In genomic region chrX:70262952-70263567, GRCh38 we compare ENCODE assay signal across 9 cellular contexts. TPM values are rescaled to one million over a fixed set of nuclear protein-coding genes. Genes with fewer than 3 reads are reported as not detected.
DNase-seq lines count a peak whose midpoint lies in the region; ATAC-seq, FAIRE-seq and TF ChIP-seq lines count a peak whose summit lies in the region.
"Had no signal": no experiment of that assay in that cellular context is flagged by ENCODE, and none has a peak within 500 bp of the region (broad histone marks: within the 10 kb centered on the region; RNA-seq: fewer than 3 reads in every experiment).

No MANE protein-coding gene starts in this region.

- H3K27me3 ChIP-seq in BE2C: no peaks in the 10 kb centered on the region
- no peaks in the 10 kb centered on the region; the same call in 1 of the 2 replicates for H3K27me3 ChIP-seq in SK-N-SH (ENCODE audit: insufficient read depth)
- H3K27me3 ChIP-seq in H1 (replicated peaks in 1 of 4; ENCODE audit: control insufficient read depth in 3 of 4, extremely low read depth in 1 of 4, insufficient read depth in 3 of 4, low read length in 3 of 4): no peaks in the 10 kb centered on the region

- H3K4me1 ChIP-seq in BE2C (no peaks in the 10 kb centered on the region), SK-N-SH (ENCODE audit: control insufficient read depth in 1 of 2, insufficient read depth in 2 of 2, low read depth in 1 of 2, low read length in 1 of 2) (no peaks in the 10 kb centered on the region), H1 (replicated peaks in 1 of 4; ENCODE audit: control insufficient read depth in 3 of 4, insufficient read depth in 4 of 4, low read length in 3 of 4) (peaks cover 0 to 2% (median 0%) of the 10 kb centered on the region in 4 experiments; a peak in 1 of 7 replicates)

- no peak overlapping the region for H2BK120ac ChIP-seq in H1 (replicated peaks; ENCODE audit: low read depth, low read length)

- POLR2A ChIA-PET in SK-N-SH (lab: Yijun Ruan, JAX) (no interaction called here), H1 (lab: Charles Lee; ENCODE audit: partially characterized antibody) (interaction anchor here (1.5 kb wide), 1 partner anchor 27 kb away, joined by 3 read pairs; the partner anchor contains the start of genes KIF4A and PDZD11)

- H3K79me2 ChIP-seq in SK-N-SH (ENCODE audit: insufficient read depth): no peaks in the 10 kb centered on the region
- no peaks in the 10 kb centered on the region for H3K79me2 ChIP-seq in H1 (ENCODE audit: control insufficient read depth in 1 of 2, insufficient read depth in 2 of 2, low read length in 2 of 2)

- H2AK5ac ChIP-seq in H1 (ENCODE audit: low read depth, low read length): no peak overlapping the region

- WGBS in SK-N-SH (ENCODE audit: low lambda C conversion rate): 11% methylated on average over 7 of the region's 7 CpGs
- 7% methylated on average over 6 of the region's 7 CpGs; no CpG with 5 or more reads in 1 of the 2 experiments for WGBS in H1 (ENCODE audit: extremely low coverage in 1 of 2, insufficient coverage in 1 of 2, insufficient read length in 1 of 2, insufficient replicate concordance in 2 of 2, low coverage in 1 of 2, low lambda C conversion rate in 2 of 2, missing lambda C conversion rate in 1 of 2), 2 experiments

- H3K14ac ChIP-seq in H1 (ENCODE audit: insufficient read length): no peak overlapping the region

- H3K56ac ChIP-seq in H1 (replicated peaks; ENCODE audit: insufficient read length, low read depth, low read length): no peak overlapping the region

- no peaks in the 10 kb centered on the region for H3K4me1 Mint-ChIP-seq in nephron progenitor cell

- H3K36me3 Mint-ChIP-seq in nephron progenitor cell (ENCODE audit: low read depth): no peaks in the 10 kb centered on the region

- no peak overlapping the region for H3K18ac ChIP-seq in H1 (ENCODE audit: extremely low read depth, low read length)

- CTCF ChIA-PET in SK-N-SH (lab: Yijun Ruan, JAX) (no interaction called here), H1 (lab: Charles Lee; ENCODE audit: partially characterized antibody) (interaction anchor here (1.2 to 2.2 kb wide), 5 partner anchors 10 to 68 kb away, joined by 3 to 9 read pairs (median 4); no protein-coding TSS in a partner anchor)

- H3K9ac ChIP-seq in SK-N-SH (no peak overlapping the region), H1 (replicated peaks in 1 of 4; ENCODE audit: extremely low read depth in 1 of 4, low read depth in 3 of 4, low read length in 3 of 4) (no peak overlapping the region)

- H3F3A ChIP-seq in SK-N-SH (replicated peaks; ENCODE audit: insufficient read depth): no peaks in the 10 kb centered on the region

- H3K4me3 Mint-ChIP-seq in nephron progenitor cell: no peak overlapping the region

- H3K27ac ChIP-seq in SK-N-SH (ENCODE audit: low read depth in 2 of 2, low read length in 1 of 2): no peak overlapping the region
- H3K27ac ChIP-seq in H1 (ENCODE audit: low read depth, low read length): no peak overlapping the region

- H3K23me2 ChIP-seq in H1 (ENCODE audit: low read depth, low read length): no peaks in the 10 kb centered on the region

- H2BK12ac ChIP-seq in H1 (ENCODE audit: low read depth, low read length): no peak overlapping the region

- H3K27me3 Mint-ChIP-seq in nephron progenitor cell (ENCODE audit: low read depth, poor library complexity): peaks cover 13% of the 10 kb centered on the region

- H2BK15ac ChIP-seq in H1 (ENCODE audit: low read length): no peak overlapping the region

- no peaks in the 10 kb centered on the region for H3K36me3 ChIP-seq in BE2C
- no peaks in the 10 kb centered on the region for H3K36me3 ChIP-seq in SK-N-SH (replicated peaks in 1 of 2; ENCODE audit: control insufficient read depth in 1 of 2, insufficient read depth in 2 of 2, low read length in 1 of 2)
- H3K36me3 ChIP-seq in H1 (ENCODE audit: control insufficient read depth in 2 of 4, insufficient read depth in 4 of 4, low read length in 3 of 4): no peaks in the 10 kb centered on the region

- no peak overlapping the region for H4K8ac ChIP-seq in H1 (ENCODE audit: extremely low read depth, insufficient read depth, low read length)

- peak; percentile 84 for FAIRE-seq in H1 (lab: Jason Lieb, UNC)

- no peak overlapping the region for H4K91ac ChIP-seq in H1 (replicated peaks; ENCODE audit: insufficient read length, low read length)

- no peak overlapping the region for H3K23ac ChIP-seq in H1 (ENCODE audit: insufficient read length)

- no peak overlapping the region for H2BK20ac ChIP-seq in H1 (ENCODE audit: low read length)

- H3K9me3 Mint-ChIP-seq in nephron progenitor cell: peaks cover 49% of the 10 kb centered on the region

- ATAC-seq in GM18870 (IDR thresholded peaks at IDR 0.05; ENCODE audit: unreplicated experiment): peak; percentile 57
- no peak for ATAC-seq in HG02763 (IDR thresholded peaks at IDR 0.05; ENCODE audit: unreplicated experiment)

- no peaks in the 10 kb centered on the region for H4K20me1 ChIP-seq in SK-N-SH (ENCODE audit: insufficient read depth)
- H4K20me1 ChIP-seq in H1 (replicated peaks in 1 of 2; ENCODE audit: control insufficient read depth in 1 of 2, insufficient read depth in 2 of 2, low read length in 2 of 2): no peaks in the 10 kb centered on the region

- TF ChIP-seq POLR2A in H1 (IDR thresholded peaks at IDR 0.05; ENCODE audit: control extremely low read depth in 1 of 2, low read depth in 2 of 2, low read length in 2 of 2): no peak

- H3K4ac ChIP-seq in H1 (replicated peaks; ENCODE audit: insufficient read length, low read depth, low read length): no peak overlapping the region

- DNase-seq in BE2C: peak; percentile 56
- DNase-seq in LoVo (ENCODE audit: low spot score): peak; percentile 26
- DNase-seq in SK-N-SH: peak; percentile 44
- peak; percentile 25 to 70 for DNase-seq in H1 (ENCODE audit: low read depth in 1 of 2, low spot score in 2 of 2)
- DNase-seq in nephron progenitor cell: peak; percentile 56
- DNase-seq in GOT3 (lab: John Stamatoyannopoulos, UW): no peak

- no peak overlapping the region for H3K27ac Mint-ChIP-seq in nephron progenitor cell

- TF ChIP-seq RAD21 in SK-N-SH (IDR thresholded peaks at IDR 0.05; ENCODE audit: low read length) (peak; percentile 39), H1 (IDR thresholded peaks at IDR 0.05 in 1 of 2, conservative IDR thresholded peaks at IDR 0.05 in 1 of 2; ENCODE audit: low read depth in 2 of 2, low read length in 2 of 2) (peak; percentile 73 to 81)

- H2AFZ ChIP-seq in SK-N-SH (ENCODE audit: low read depth) (no peak overlapping the region), H1 (ENCODE audit: low read length) (no peak overlapping the region; the same call in 1 of the 2 replicates)

- TF ChIP-seq EP300 in SK-N-SH (IDR thresholded peaks at IDR 0.05; ENCODE audit: borderline replicate concordance in 1 of 2, low read depth in 1 of 2, low read length in 1 of 2) (no peak), H1 (IDR thresholded peaks at IDR 0.05; ENCODE audit: borderline replicate concordance in 1 of 2, low read depth in 2 of 2, low read length in 2 of 2) (no peak)

- H3K9me2 ChIP-seq in SK-N-SH: no peaks in the 10 kb centered on the region

- H3K4me3 ChIP-seq in BE2C (ENCODE audit: low read depth, low read length): no peak overlapping the region
- H3K4me3 ChIP-seq in SK-N-SH (ENCODE audit: low read depth in 2 of 2, low read length in 1 of 2): no peak overlapping the region
- H3K4me3 ChIP-seq in H1 (ENCODE audit: extremely low read depth in 1 of 4, insufficient read depth in 2 of 4, low read depth in 3 of 4, low read length in 4 of 4): no peak overlapping the region

- H2BK5ac ChIP-seq in H1 (ENCODE audit: low read depth, low read length): no peak overlapping the region

- no peaks in the 10 kb centered on the region for H3K79me1 ChIP-seq in H1 (ENCODE audit: low read depth, low read length)

- TF ChIP-seq CTCF in BE2C (IDR thresholded peaks at IDR 0.05; ENCODE audit: low read depth, low read length): peak; percentile 63
- peak; percentile 54 for TF ChIP-seq CTCF in SK-N-SH (IDR thresholded peaks at IDR 0.05)
- peak; percentile 60 to 82 (median 78) for TF ChIP-seq CTCF in H1 (IDR thresholded peaks at IDR 0.05; ENCODE audit: control extremely low read depth in 1 of 3, insufficient read depth in 1 of 3, low read depth in 1 of 3, low read length in 3 of 3)
- peak; percentile 46 for TF ChIP-seq CTCF in nephron progenitor cell (IDR thresholded peaks at IDR 0.05)

- H4K5ac ChIP-seq in H1 (ENCODE audit: insufficient read length, low read depth, low read length): no peak overlapping the region

- H3K9me3 ChIP-seq in BE2C: no peaks in the 10 kb centered on the region
- no peaks in the 10 kb centered on the region for H3K9me3 ChIP-seq in SK-N-SH
- no peaks in the 10 kb centered on the region for H3K9me3 ChIP-seq in H1 (ENCODE audit: insufficient read depth in 2 of 2, low read depth in 1 of 2, low read length in 1 of 2)

- H3K4me2 ChIP-seq in SK-N-SH (no peak overlapping the region), H1 (ENCODE audit: insufficient read depth in 1 of 2, low read depth in 2 of 2, low read length in 2 of 2) (no peak overlapping the region)

RNA-seq across cellular contexts. Expression of gene P2RY4, which starts 3.1 kb away (rescaled TPM):
- polyA plus RNA-seq in BE2C (2012; ENCODE audit: insufficient read depth, insufficient read length, low read depth): not detected
- polyA plus RNA-seq in SK-N-SH (2012; rRNA removed): 0.05 and 0.06 TPM in 2 replicates
- polyA plus RNA-seq in SK-N-SH (2012; cell fraction: cytosol; rRNA removed): not detected in 2 replicates
- polyA plus RNA-seq in SK-N-SH (2012; cell fraction: nucleus; rRNA removed): 0.55 and 0.75 TPM in 2 replicates
- not detected in 2 replicates for total RNA-seq in H1 (2021; fragmentation: NEBNext Ultra II Directional; extraction: Animal tissue kit (Norgen Biotek cat#: 25700))
- polyA plus RNA-seq in H1 (2011; rRNA removed): 0.38 and 0.55 TPM in 2 replicates
- 0.08 TPM for polyA plus RNA-seq in H1 (2011; cell fraction: cytosol; rRNA removed)
- polyA plus RNA-seq in H1 (2011; cell fraction: nucleus; rRNA removed): 2.0 TPM
- 0.11 TPM in 1 of 4 replicates, not detected in the others for polyA plus RNA-seq in H1 (2012, experiment 1 of 2)
- polyA plus RNA-seq in H1 (2012, experiment 2 of 2): not detected
- 0.08 TPM for polyA plus RNA-seq in H1 (2013, experiment 1 of 2)
- polyA plus RNA-seq in H1 (2013, experiment 2 of 2): 0.06 TPM
- polyA minus RNA-seq in H1 (2011; rRNA and poly(A)+ RNA removed): 0.76 and 0.82 TPM in 2 replicates
- not detected for polyA minus RNA-seq in H1 (2011; cell fraction: cytosol; rRNA and poly(A)+ RNA removed)
- polyA minus RNA-seq in H1 (2011; cell fraction: nucleus; rRNA and poly(A)+ RNA removed): 1.00 TPM

RNA-seq across cellular contexts. Expression of gene ARR3, which starts 5.1 kb away (rescaled TPM):
- not detected for polyA plus RNA-seq in BE2C (2012; ENCODE audit: insufficient read depth, insufficient read length, low read depth)
- polyA plus RNA-seq in SK-N-SH (2012; rRNA removed): not detected in 2 replicates
- not detected in 2 replicates for polyA plus RNA-seq in SK-N-SH (2012; cell fraction: cytosol; rRNA removed)
- not detected in 2 replicates for polyA plus RNA-seq in SK-N-SH (2012; cell fraction: nucleus; rRNA removed)
- not detected in 2 replicates for total RNA-seq in H1 (2021; fragmentation: NEBNext Ultra II Directional; extraction: Animal tissue kit (Norgen Biotek cat#: 25700))
- not detected in 2 replicates for polyA plus RNA-seq in H1 (2011; rRNA removed)
- polyA plus RNA-seq in H1 (2011; cell fraction: cytosol; rRNA removed): not detected
- polyA plus RNA-seq in H1 (2011; cell fraction: nucleus; rRNA removed): not detected
- not detected in 4 replicates for polyA plus RNA-seq in H1 (2012, experiment 1 of 2)
- polyA plus RNA-seq in H1 (2012, experiment 2 of 2): not detected
- not detected for polyA plus RNA-seq in H1 (2013, experiment 1 of 2)
- not detected for polyA plus RNA-seq in H1 (2013, experiment 2 of 2)
- not detected in 2 replicates for polyA minus RNA-seq in H1 (2011; rRNA and poly(A)+ RNA removed)
- polyA minus RNA-seq in H1 (2011; cell fraction: cytosol; rRNA and poly(A)+ RNA removed): not detected
- not detected for polyA minus RNA-seq in H1 (2011; cell fraction: nucleus; rRNA and poly(A)+ RNA removed)
- total RNA-seq: urinary bladder had no signal
- polyA plus RNA-seq: urinary bladder had no signal

RNA-seq across cellular contexts. Expression of gene RAB41, which starts 18.9 kb away (rescaled TPM):
- polyA plus RNA-seq in BE2C (2012; ENCODE audit: insufficient read depth, insufficient read length, low read depth): 1.2 TPM
- not detected in 2 replicates for polyA plus RNA-seq in SK-N-SH (2012; rRNA removed)
- polyA plus RNA-seq in SK-N-SH (2012; cell fraction: cytosol; rRNA removed): not detected in 2 replicates
- polyA plus RNA-seq in SK-N-SH (2012; cell fraction: nucleus; rRNA removed): not detected in 2 replicates
- not detected in 2 replicates for total RNA-seq in H1 (2021; fragmentation: NEBNext Ultra II Directional; extraction: Animal tissue kit (Norgen Biotek cat#: 25700))
- polyA plus RNA-seq in H1 (2011; rRNA removed): not detected in 2 replicates
- polyA plus RNA-seq in H1 (2011; cell fraction: cytosol; rRNA removed): not detected
- not detected for polyA plus RNA-seq in H1 (2011; cell fraction: nucleus; rRNA removed)
- polyA plus RNA-seq in H1 (2012, experiment 1 of 2): 0.28 TPM in 1 of 4 replicates, not detected in the others
- polyA plus RNA-seq in H1 (2012, experiment 2 of 2): not detected
- not detected for polyA plus RNA-seq in H1 (2013, experiment 1 of 2)
- polyA plus RNA-seq in H1 (2013, experiment 2 of 2): not detected
- polyA minus RNA-seq in H1 (2011; rRNA and poly(A)+ RNA removed): not detected in 2 replicates
- not detected for polyA minus RNA-seq in H1 (2011; cell fraction: cytosol; rRNA and poly(A)+ RNA removed)
- not detected for polyA minus RNA-seq in H1 (2011; cell fraction: nucleus; rRNA and poly(A)+ RNA removed)
- total RNA-seq: urinary bladder had no signal
- polyA plus RNA-seq: urinary bladder had no signal

RNA-seq across cellular contexts. Expression of gene PDZD11, which starts 26.7 kb away (rescaled TPM):
- polyA plus RNA-seq in BE2C (2012; ENCODE audit: insufficient read depth, insufficient read length, low read depth): 54.2 TPM
- 169 and 190 TPM in 2 replicates for polyA plus RNA-seq in SK-N-SH (2012; rRNA removed)
- 184 and 197 TPM in 2 replicates for polyA plus RNA-seq in SK-N-SH (2012; cell fraction: cytosol; rRNA removed)
- 177 and 202 TPM in 2 replicates for polyA plus RNA-seq in SK-N-SH (2012; cell fraction: nucleus; rRNA removed)
- total RNA-seq in H1 (2021; fragmentation: NEBNext Ultra II Directional; extraction: Animal tissue kit (Norgen Biotek cat#: 25700)): 29.1 and 31.5 TPM in 2 replicates
- polyA plus RNA-seq in H1 (2011; rRNA removed): 37.6 and 55.9 TPM in 2 replicates
- polyA plus RNA-seq in H1 (2011; cell fraction: cytosol; rRNA removed): 44.4 TPM
- polyA plus RNA-seq in H1 (2011; cell fraction: nucleus; rRNA removed): 27.1 TPM
- 33.8 to 51.4 TPM (median 36.7 TPM) in 4 replicates for polyA plus RNA-seq in H1 (2012, experiment 1 of 2)
- 64.0 TPM for polyA plus RNA-seq in H1 (2012, experiment 2 of 2)
- polyA plus RNA-seq in H1 (2013, experiment 1 of 2): 40.1 TPM
- 39.3 TPM for polyA plus RNA-seq in H1 (2013, experiment 2 of 2)
- 55.3 and 60.4 TPM in 2 replicates for polyA minus RNA-seq in H1 (2011; rRNA and poly(A)+ RNA removed)
- 16.2 TPM for polyA minus RNA-seq in H1 (2011; cell fraction: cytosol; rRNA and poly(A)+ RNA removed)
- polyA minus RNA-seq in H1 (2011; cell fraction: nucleus; rRNA and poly(A)+ RNA removed): 22.5 TPM

RNA-seq across cellular contexts. Expression of gene KIF4A, which starts 26.8 kb away (rescaled TPM):
- polyA plus RNA-seq in BE2C (2012; ENCODE audit: insufficient read depth, insufficient read length, low read depth): 4.2 TPM
- polyA plus RNA-seq in SK-N-SH (2012; rRNA removed) (11.0 and 11.5 TPM in 2 replicates), H1 (2011; rRNA removed) (8.4 and 10.9 TPM in 2 replicates)
- polyA plus RNA-seq in SK-N-SH (2012; cell fraction: cytosol; rRNA removed): 12.0 and 13.0 TPM in 2 replicates
- polyA plus RNA-seq in SK-N-SH (2012; cell fraction: nucleus; rRNA removed): 6.4 and 8.6 TPM in 2 replicates
- total RNA-seq in H1 (2021; fragmentation: NEBNext Ultra II Directional; extraction: Animal tissue kit (Norgen Biotek cat#: 25700)): 35.7 and 36.6 TPM in 2 replicates
- 19.0 TPM for polyA plus RNA-seq in H1 (2011; cell fraction: cytosol; rRNA removed)
- polyA plus RNA-seq in H1 (2011; cell fraction: nucleus; rRNA removed): 14.6 TPM
- polyA plus RNA-seq in H1 (2012, experiment 1 of 2): 20.8 to 31.2 TPM (median 25.3 TPM) in 4 replicates
- polyA plus RNA-seq in H1 (2012, experiment 2 of 2): 2.4 TPM
- polyA plus RNA-seq in H1 (2013, experiment 1 of 2): 18.7 TPM
- polyA plus RNA-seq in H1 (2013, experiment 2 of 2): 17.2 TPM
- 21.9 TPM in 2 replicates for polyA minus RNA-seq in H1 (2011; rRNA and poly(A)+ RNA removed)
- 14.0 TPM for polyA minus RNA-seq in H1 (2011; cell fraction: cytosol; rRNA and poly(A)+ RNA removed)
- polyA minus RNA-seq in H1 (2011; cell fraction: nucleus; rRNA and poly(A)+ RNA removed): 21.5 TPM
